ENCODE assay signal across 34 cellular contexts in the genomic region with DNA sequence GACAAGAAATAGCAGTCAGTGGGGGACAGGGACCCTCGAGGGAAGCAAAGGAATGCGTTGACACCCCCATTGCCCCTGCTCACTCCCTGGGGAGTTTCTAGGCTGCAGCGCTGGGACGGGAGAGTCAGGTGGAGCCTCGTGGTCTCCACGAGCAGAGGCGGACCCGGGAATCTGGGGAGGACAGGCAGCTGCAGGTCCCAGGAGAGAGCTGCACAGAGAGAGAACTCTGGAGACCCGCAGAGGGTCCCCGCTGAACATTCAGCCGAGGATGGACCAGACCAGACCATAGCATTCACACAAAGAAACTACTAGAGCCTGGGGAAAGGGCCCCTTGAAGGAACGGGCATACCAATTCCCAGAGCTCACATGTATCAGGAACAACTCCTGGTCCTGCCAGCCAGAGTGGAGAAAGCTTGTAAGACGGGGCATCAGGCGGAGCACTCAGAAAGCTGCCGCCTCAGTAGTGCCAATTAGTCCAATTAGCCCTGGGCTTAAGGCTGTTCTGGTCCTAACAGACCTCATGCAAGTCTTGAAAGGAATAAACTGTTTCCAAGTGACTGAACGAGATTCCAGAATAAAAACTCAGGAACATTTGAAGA.
"Had no signal": no experiment of that assay in that cellular context is flagged by ENCODE, and none has a peak within 500 bp of the region (broad histone marks: within the 10 kb centered on the region; RNA-seq: fewer than 3 reads in every experiment).

No MANE protein-coding gene starts in this region.

- H3K4me1 Mint-ChIP-seq: activated B cell treated with CpG ODN at 0.5 μM for 24 hours; activated CD4-positive, alpha-beta T cell treated with anti-CD3 and anti-CD28 coated beads, Interleukin-2, amount 10 ng/mL, durations not matched to agents 24 days and 14 days; activated naive CD4-positive, alpha-beta T cell treated with anti-CD3 and anti-CD28 coated beads, Interleukin-2, amount 10 ng/mL, durations not matched to agents 7 days and 5 days; activated naive CD4-positive, alpha-beta T cell treated with anti-CD3 and anti-CD28 coated beads, Interleukin-2, amount 50 U/mL, for 24 hours; activated naive CD8-positive, alpha-beta T cell treated with anti-CD3 and anti-CD28 coated beads, Interleukin-2, amount 10 ng/mL, durations not matched to agents 7 days and 5 days; activated naive CD8-positive, alpha-beta T cell treated with anti-CD3 and anti-CD28 coated beads, Interleukin-2, amount 50 U/mL, for 24 hours; activated T-helper 17 cell treated with anti-CD3 and anti-CD28 coated beads, Interleukin-2, amount 50 U/mL, for 72 hours; brain had no signal

- ATAC-seq: activated CD8-positive, alpha-beta T cell treated with anti-CD3 and anti-CD28 coated beads for 36 hours; activated naive CD8-positive, alpha-beta T cell treated with anti-CD3 and anti-CD28 coated beads, Interleukin-2, amount 50 U/mL, for 24 hours; activated T-cell treated with anti-CD3 and anti-CD28 coated beads, Interleukin-2, amount 50 U/mL, for 4 hours; activated T-cell treated with anti-CD3 and anti-CD28 coated beads, Interleukin-2, amount 50 U/mL, for 72 hours; activated T-helper 17 cell treated with anti-CD3 and anti-CD28 coated beads, Interleukin-2, amount 50 U/mL, for 72 hours had no signal

- H3K36me3 Mint-ChIP-seq: activated CD4-positive, alpha-beta memory T cell treated with anti-CD3 and anti-CD28 coated beads for 36 hours; activated naive CD4-positive, alpha-beta T cell treated with anti-CD3 and anti-CD28 coated beads, Interleukin-2, amount 10 ng/mL, durations not matched to agents 7 days and 5 days; activated naive CD4-positive, alpha-beta T cell treated with anti-CD3 and anti-CD28 coated beads, Interleukin-2, amount 50 U/mL, for 24 hours; activated naive CD8-positive, alpha-beta T cell; activated naive CD8-positive, alpha-beta T cell treated with anti-CD3 and anti-CD28 coated beads, Interleukin-2, amount 10 ng/mL, durations not matched to agents 7 days and 5 days had no signal

- DNase-seq: activated B cell treated with CpG ODN at 0.5 μM for 24 hours; activated CD4-positive, alpha-beta memory T cell treated with anti-CD3 and anti-CD28 coated beads for 36 hours; activated CD4-positive, alpha-beta T cell treated with anti-CD3 and anti-CD28 coated beads for 4 hours; activated CD4-positive, alpha-beta T cell treated with anti-CD3 and anti-CD28 coated beads, Interleukin-2, amount 10 ng/mL, durations not matched to agents 24 days and 14 days; activated CD4-positive, alpha-beta T cell treated with anti-CD3 and anti-CD28 coated beads, Interleukin-2, amount 50 U/mL, for 1 hour; activated CD4-positive, alpha-beta T cell treated with anti-CD3 and anti-CD28 coated beads, Interleukin-2, amount 50 U/mL, for 4 hours; activated CD8-positive, alpha-beta memory T cell treated with anti-CD3 and anti-CD28 coated beads, Interleukin-2, amount 50 U/mL, for 4 hours; activated CD8-positive, alpha-beta T cell treated with anti-CD3 and anti-CD28 coated beads for 36 hours; activated gamma-delta T cell; activated naive CD4-positive, alpha-beta T cell treated with anti-CD3 and anti-CD28 coated beads, Interleukin-2, amount 10 ng/mL, durations not matched to agents 7 days and 5 days; activated naive CD4-positive, alpha-beta T cell treated with Interleukin-2 at 50 U/mL for 16 hours; activated naive CD8-positive, alpha-beta T cell treated with anti-CD3 and anti-CD28 coated beads, Interleukin-2, amount 10 ng/mL, durations not matched to agents 7 days and 5 days; activated naive CD8-positive, alpha-beta T cell treated with anti-CD3 and anti-CD28 coated beads, Interleukin-2, amount 50 U/mL, for 24 hours; activated T-cell treated with anti-CD3 and anti-CD28 coated beads for 4 hours; activated T-cell treated with anti-CD3 and anti-CD28 coated beads, Interleukin-2, amount 50 U/mL, for 1 hour; activated T-cell treated with anti-CD3 and anti-CD28 coated beads, Interleukin-2, amount 50 U/mL, for 4 hours; activated T-cell treated with anti-CD3 and anti-CD28 coated beads, Interleukin-2, amount 50 U/mL, for 72 hours; amygdala; anterior cingulate cortex; central memory CD4-positive, alpha-beta T cell; SW 1271; T-helper 1 cell; T-helper 2 cell; T-helper 9 cell had no signal

- H3K4me3 ChIP-seq: ascending aorta, cardiac muscle cell had no signal

- H3K4me3 Mint-ChIP-seq: activated B cell treated with CpG ODN at 0.5 μM for 24 hours; activated CD4-positive, alpha-beta memory T cell treated with anti-CD3 and anti-CD28 coated beads for 36 hours; activated CD4-positive, alpha-beta T cell treated with anti-CD3 and anti-CD28 coated beads, Interleukin-2, amount 10 ng/mL, durations not matched to agents 24 days and 14 days; activated CD8-positive, alpha-beta T cell treated with anti-CD3 and anti-CD28 coated beads for 36 hours; activated naive CD4-positive, alpha-beta T cell treated with anti-CD3 and anti-CD28 coated beads, Interleukin-2, amount 10 ng/mL, durations not matched to agents 7 days and 5 days; activated naive CD4-positive, alpha-beta T cell treated with anti-CD3 and anti-CD28 coated beads, Interleukin-2, amount 50 U/mL, for 24 hours; activated naive CD8-positive, alpha-beta T cell; activated naive CD8-positive, alpha-beta T cell treated with anti-CD3 and anti-CD28 coated beads, Interleukin-2, amount 10 ng/mL, durations not matched to agents 7 days and 5 days; activated naive CD8-positive, alpha-beta T cell treated with anti-CD3 and anti-CD28 coated beads, Interleukin-2, amount 50 U/mL, for 24 hours; activated T-cell treated with anti-CD3 and anti-CD28 coated beads, Interleukin-2, amount 50 U/mL, for 4 hours; activated T-cell treated with anti-CD3 and anti-CD28 coated beads, Interleukin-2, amount 50 U/mL, for 72 hours; activated T-helper 1 cell treated with anti-CD3 and anti-CD28 coated beads, Interleukin-12 subunit alpha, Interleukin-12 subunit beta, Interleukin-2, Interleukin-4 antibody, amounts not matched to agents 30 ng/mL and 10 ng/mL and 1 ng/mL, durations not matched to agents 14 hours and 24 hours and 36 hours; activated T-helper 17 cell treated with anti-CD3 and anti-CD28 coated beads, Interleukin-2, amount 50 U/mL, for 72 hours; brain; T-helper 1 cell treated with Interleukin-12 subunit alpha and Interleukin-12 subunit beta and Interleukin-4 antibody, amounts not matched to agents 30 μg/mL and 1 μg/mL, for 36 hours; T-helper 2 cell treated with Interferon-gamma antibody and Interleukin-4, amounts not matched to agents 5 μg/mL and 100 μg/mL, for 36 hours had no signal

- H3K27ac ChIP-seq: ascending aorta, cardiac muscle cell, VCaP had no signal

- H3K27ac Mint-ChIP-seq: activated B cell treated with CpG ODN at 0.5 μM for 24 hours; activated CD4-positive, alpha-beta memory T cell treated with anti-CD3 and anti-CD28 coated beads for 36 hours; activated CD4-positive, alpha-beta T cell treated with anti-CD3 and anti-CD28 coated beads, Interleukin-2, amount 10 ng/mL, durations not matched to agents 24 days and 14 days; activated CD8-positive, alpha-beta T cell treated with anti-CD3 and anti-CD28 coated beads for 36 hours; activated naive CD4-positive, alpha-beta T cell treated with anti-CD3 and anti-CD28 coated beads, Interleukin-2, amount 10 ng/mL, durations not matched to agents 7 days and 5 days; activated naive CD4-positive, alpha-beta T cell treated with anti-CD3 and anti-CD28 coated beads, Interleukin-2, amount 50 U/mL, for 24 hours; activated naive CD8-positive, alpha-beta T cell; activated naive CD8-positive, alpha-beta T cell treated with anti-CD3 and anti-CD28 coated beads, Interleukin-2, amount 10 ng/mL, durations not matched to agents 7 days and 5 days; activated naive CD8-positive, alpha-beta T cell treated with anti-CD3 and anti-CD28 coated beads, Interleukin-2, amount 50 U/mL, for 24 hours; activated T-cell treated with anti-CD3 and anti-CD28 coated beads, Interleukin-2, amount 50 U/mL, for 72 hours; activated T-helper 1 cell treated with anti-CD3 and anti-CD28 coated beads, Interleukin-12 subunit alpha, Interleukin-12 subunit beta, Interleukin-2, Interleukin-4 antibody, amounts not matched to agents 30 ng/mL and 10 ng/mL and 1 ng/mL, durations not matched to agents 14 hours and 24 hours and 36 hours; activated T-helper 17 cell treated with anti-CD3 and anti-CD28 coated beads, Interleukin-2, amount 50 U/mL, for 72 hours; brain; T-helper 1 cell treated with Interleukin-12 subunit alpha and Interleukin-12 subunit beta and Interleukin-4 antibody, amounts not matched to agents 30 μg/mL and 1 μg/mL, for 36 hours; T-helper 2 cell treated with Interferon-gamma antibody and Interleukin-4, amounts not matched to agents 5 μg/mL and 100 μg/mL, for 36 hours had no signal

- H3K27me3 Mint-ChIP-seq: activated B cell treated with CpG ODN at 0.5 μM for 24 hours; activated CD4-positive, alpha-beta memory T cell treated with anti-CD3 and anti-CD28 coated beads for 36 hours; activated CD4-positive, alpha-beta T cell treated with anti-CD3 and anti-CD28 coated beads, Interleukin-2, amount 10 ng/mL, durations not matched to agents 24 days and 14 days; activated CD8-positive, alpha-beta T cell treated with anti-CD3 and anti-CD28 coated beads for 36 hours; activated naive CD4-positive, alpha-beta T cell treated with anti-CD3 and anti-CD28 coated beads, Interleukin-2, amount 10 ng/mL, durations not matched to agents 7 days and 5 days; activated naive CD4-positive, alpha-beta T cell treated with anti-CD3 and anti-CD28 coated beads, Interleukin-2, amount 50 U/mL, for 24 hours; activated naive CD8-positive, alpha-beta T cell; activated naive CD8-positive, alpha-beta T cell treated with anti-CD3 and anti-CD28 coated beads, Interleukin-2, amount 10 ng/mL, durations not matched to agents 7 days and 5 days; activated naive CD8-positive, alpha-beta T cell treated with anti-CD3 and anti-CD28 coated beads, Interleukin-2, amount 50 U/mL, for 24 hours; activated T-helper 17 cell treated with anti-CD3 and anti-CD28 coated beads, Interleukin-2, amount 50 U/mL, for 72 hours had no signal

- H3K27me3 ChIP-seq: ascending aorta, cardiac muscle cell had no signal
